ENCODE assay signal across 8 cellular contexts in the genomic region with DNA sequence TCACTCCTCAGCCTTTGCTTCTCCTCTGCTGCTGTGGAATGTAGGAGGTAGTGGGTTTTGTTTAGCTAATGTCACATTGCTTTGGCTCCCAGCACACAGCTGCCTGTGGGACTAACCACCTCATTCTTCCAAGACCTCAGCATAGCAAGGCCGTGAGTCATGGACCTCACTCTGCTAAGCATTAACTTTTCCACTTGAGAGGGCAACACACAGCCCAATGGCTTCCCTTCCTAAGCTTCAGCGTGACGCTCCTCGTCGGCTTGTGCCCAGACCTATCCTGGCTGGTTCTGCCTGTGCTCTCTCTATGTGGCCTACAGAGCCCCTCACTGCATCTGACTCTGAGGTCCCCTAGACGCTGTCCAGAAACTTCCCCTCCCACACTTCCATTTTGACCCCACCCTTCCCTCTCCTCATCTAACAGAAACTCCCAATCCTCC. TPM values are rescaled to one million over a fixed set of nuclear protein-coding genes. Genes with fewer than 3 reads are reported as not detected.
DNase-seq lines count a peak whose midpoint lies in the region; ATAC-seq, FAIRE-seq and TF ChIP-seq lines count a peak whose summit lies in the region.

No MANE protein-coding gene starts in this region.

- H3K4me3 Mint-ChIP-seq in activated T-helper 17 cell treated with anti-CD3 and anti-CD28 coated beads, Interleukin-2, amount 50 U/mL, for 72 hours: no peak overlapping the region

- 44% methylated on average over 6 of the region's 6 CpGs for WGBS in right cardiac atrium
- WGBS in small intestine, 3 donors: 26 to 55% (median 29%) methylated on average over 6 of the region's 6 CpGs

- intact Hi-C loops in right cardiac atrium (cut with DNase I): no loop called here
- intact Hi-C loops in head of caudate nucleus (cut with DNase I): no loop called here

- H3K9me3 ChIP-seq in HEK293 (ENCODE audit: control insufficient read depth, insufficient read depth, low read depth, low read length) (no peaks in the 10 kb centered on the region), right cardiac atrium (ENCODE audit: control insufficient read depth, low read length) (no peaks in the 10 kb centered on the region), small intestine (ENCODE audit: control insufficient read depth, low read depth) (no peaks in the 10 kb centered on the region)

- H3K27me3 ChIP-seq in right cardiac atrium (ENCODE audit: control insufficient read depth, insufficient read depth): no peaks in the 10 kb centered on the region
- no peaks in the 10 kb centered on the region for H3K27me3 ChIP-seq in small intestine (ENCODE audit: control insufficient read depth in 2 of 2, insufficient read depth in 2 of 2, low read length in 2 of 2)

- H3K27me3 Mint-ChIP-seq in activated T-helper 17 cell treated with anti-CD3 and anti-CD28 coated beads, Interleukin-2, amount 50 U/mL, for 72 hours: no peaks in the 10 kb centered on the region

- no peak for FAIRE-seq in small intestine (lab: Jason Lieb, UNC)

- CTCF ChIA-PET in HEK293 (lab: Yijun Ruan, JAX): interaction anchor here (0.6 to 5.1 kb wide), 5 partner anchors 11 to 102 kb away, joined by 3 to 33 read pairs (median 4); a partner anchor contains a TSS

- H3K27ac ChIP-seq in HEK293 (ENCODE audit: extremely low read depth, low read depth, low read length) (peak overlapping the region; percentile 2; the same call in 1 of the 2 replicates), right cardiac atrium (ENCODE audit: low read length) (peak overlapping the region; percentile 79), small intestine (ENCODE audit: low read depth in 1 of 2, low read length in 1 of 2) (peak overlapping the region in 1 of 2 donors; percentile 77)

- DNase-seq in right cardiac atrium (peak; percentile 65 to 83 (median 79)), small intestine (peak; percentile 84), head of caudate nucleus (no peak), GM20000 (ENCODE audit: low spot score) (no peak)
- no peak for DNase-seq in activated effector memory CD4-positive, alpha-beta T cell treated with Interleukin-2 at 50 U/mL for 16 hours
- no peak for DNase-seq in activated CD4-positive, CD25-positive, alpha-beta regulatory T cell (lab: John Stamatoyannopoulos, UW)

- H3K4me3 ChIP-seq in HEK293 (ENCODE audit: low read depth, low read length) (no peak overlapping the region), right cardiac atrium (ENCODE audit: low read length) (no peak overlapping the region), small intestine (ENCODE audit: low read depth in 1 of 2, low read length in 2 of 2) (no peak overlapping the region)

- peak overlapping the region; percentile 76 for H3K27ac Mint-ChIP-seq in activated T-helper 17 cell treated with anti-CD3 and anti-CD28 coated beads, Interleukin-2, amount 50 U/mL, for 72 hours

- peak; percentile 68 for ATAC-seq in activated T-helper 17 cell treated with anti-CD3 and anti-CD28 coated beads, Interleukin-2, amount 50 U/mL, for 72 hours (replicated peaks)
- ATAC-seq in right cardiac atrium: peak; percentile 93 to 94

- H3K36me3 Mint-ChIP-seq in activated T-helper 17 cell treated with anti-CD3 and anti-CD28 coated beads, Interleukin-2, amount 50 U/mL, for 72 hours (ENCODE audit: low read depth): peaks cover 42% of the 10 kb centered on the region

- POLR2A ChIA-PET in HEK293 (lab: Yijun Ruan, JAX): interaction anchor here (0.6 to 2.2 kb wide), 12 partner anchors 9 to 78 kb away, joined by 3 to 14 read pairs (median 4); a partner anchor contains a TSS

- H3K4me1 ChIP-seq in HEK293 (ENCODE audit: control insufficient read depth, insufficient read depth, low read length) (no peaks in the 10 kb centered on the region), right cardiac atrium (ENCODE audit: control insufficient read depth, insufficient read depth, low read length) (no peaks in the 10 kb centered on the region), small intestine (ENCODE audit: control insufficient read depth in 2 of 2, insufficient read depth in 1 of 2, low read depth in 1 of 2, low read length in 1 of 2) (peaks cover 0 to 7% of the 10 kb centered on the region in 2 donors)

- TF ChIP-seq CTCF in HEK293 (tag by site-specific recombination; IDR thresholded peaks at IDR 0.05) (no peak), GM20000 (IDR thresholded peaks at IDR 0.05; ENCODE audit: extremely low read depth, missing control alignments) (no peak)

- H3K9me3 Mint-ChIP-seq in activated T-helper 17 cell treated with anti-CD3 and anti-CD28 coated beads, Interleukin-2, amount 50 U/mL, for 72 hours: no peaks in the 10 kb centered on the region

- H3K4me1 Mint-ChIP-seq in activated T-helper 17 cell treated with anti-CD3 and anti-CD28 coated beads, Interleukin-2, amount 50 U/mL, for 72 hours: peaks cover 22% of the 10 kb centered on the region

- H3K36me3 ChIP-seq in HEK293 (ENCODE audit: control insufficient read depth in 2 of 2, insufficient read depth in 1 of 2, low read length in 2 of 2) (no peaks in the 10 kb centered on the region), small intestine (ENCODE audit: control insufficient read depth in 2 of 2, insufficient read depth in 2 of 2, low read length in 2 of 2) (no peaks in the 10 kb centered on the region)

TF ChIP-seq in HEK293, 187 proteins besides CTCF, POLR2A, EP300 and RAD21 (continues in another document):
- TF ChIP-seq ZNF600 (tag by site-specific recombination; IDR thresholded peaks at IDR 0.05) (peak; percentile 93), ZNF843 (tag by site-specific recombination; IDR thresholded peaks at IDR 0.05) (no peak), KLF1 (tag by site-specific recombination; IDR thresholded peaks at IDR 0.05) (peak; percentile 42; the same call in 1 of the 2 replicates), ZNF114 (tag by site-specific recombination; IDR thresholded peaks at IDR 0.05) (no peak), ZNF426 (tag by site-specific recombination; IDR thresholded peaks at IDR 0.05) (no peak), ZFP37 (tag by site-specific recombination; IDR thresholded peaks at IDR 0.05) (peak; percentile 52; the same call in 1 of the 2 replicates), WT1 (tag by site-specific recombination; IDR thresholded peaks at IDR 0.05) (0 out of 2 replicates have a peak, but pooled peaks have one; percentile 9), ZFHX2 (tag by site-specific recombination; conservative IDR thresholded peaks at IDR 0.05) (peak; percentile 59), ZNF660 (tag by site-specific recombination; IDR thresholded peaks at IDR 0.05) (peak; percentile 90), PRDM1 (tag by site-specific recombination; IDR thresholded peaks at IDR 0.05) (peak; percentile 49; the same call in 1 of the 2 replicates), ZNF791 (tag by site-specific recombination; IDR thresholded peaks at IDR 0.05) (no peak), GLIS1 (tag by site-specific recombination; IDR thresholded peaks at IDR 0.05) (peak; percentile 67)
- TF ChIP-seq, protein P1, sequence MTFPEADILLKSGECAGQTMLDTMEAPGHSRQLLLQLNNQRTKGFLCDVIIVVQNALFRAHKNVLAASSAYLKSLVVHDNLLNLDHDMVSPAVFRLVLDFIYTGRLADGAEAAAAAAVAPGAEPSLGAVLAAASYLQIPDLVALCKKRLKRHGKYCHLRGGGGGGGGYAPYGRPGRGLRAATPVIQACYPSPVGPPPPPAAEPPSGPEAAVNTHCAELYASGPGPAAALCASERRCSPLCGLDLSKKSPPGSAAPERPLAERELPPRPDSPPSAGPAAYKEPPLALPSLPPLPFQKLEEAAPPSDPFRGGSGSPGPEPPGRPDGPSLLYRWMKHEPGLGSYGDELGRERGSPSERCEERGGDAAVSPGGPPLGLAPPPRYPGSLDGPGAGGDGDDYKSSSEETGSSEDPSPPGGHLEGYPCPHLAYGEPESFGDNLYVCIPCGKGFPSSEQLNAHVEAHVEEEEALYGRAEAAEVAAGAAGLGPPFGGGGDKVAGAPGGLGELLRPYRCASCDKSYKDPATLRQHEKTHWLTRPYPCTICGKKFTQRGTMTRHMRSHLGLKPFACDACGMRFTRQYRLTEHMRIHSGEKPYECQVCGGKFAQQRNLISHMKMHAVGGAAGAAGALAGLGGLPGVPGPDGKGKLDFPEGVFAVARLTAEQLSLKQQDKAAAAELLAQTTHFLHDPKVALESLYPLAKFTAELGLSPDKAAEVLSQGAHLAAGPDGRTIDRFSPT (tag by site-specific recombination; IDR thresholded peaks at IDR 0.05): peak; percentile 87
- TF ChIP-seq, protein P2, sequence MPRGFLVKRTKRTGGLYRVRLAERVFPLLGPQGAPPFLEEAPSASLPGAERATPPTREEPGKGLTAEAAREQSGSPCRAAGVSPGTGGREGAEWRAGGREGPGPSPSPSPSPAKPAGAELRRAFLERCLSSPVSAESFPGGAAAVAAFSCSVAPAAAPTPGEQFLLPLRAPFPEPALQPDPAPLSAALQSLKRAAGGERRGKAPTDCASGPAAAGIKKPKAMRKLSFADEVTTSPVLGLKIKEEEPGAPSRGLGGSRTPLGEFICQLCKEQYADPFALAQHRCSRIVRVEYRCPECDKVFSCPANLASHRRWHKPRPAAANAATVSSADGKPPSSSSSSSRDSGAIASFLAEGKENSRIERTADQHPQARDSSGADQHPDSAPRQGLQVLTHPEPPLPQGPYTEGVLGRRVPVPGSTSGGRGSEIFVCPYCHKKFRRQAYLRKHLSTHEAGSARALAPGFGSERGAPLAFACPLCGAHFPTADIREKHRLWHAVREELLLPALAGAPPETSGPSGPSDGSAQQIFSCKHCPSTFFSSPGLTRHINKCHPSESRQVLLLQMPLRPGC (tag by site-specific recombination; IDR thresholded peaks at IDR 0.05): peak; percentile 75

RNA-seq across cellular contexts. Expression of a gene that starts 23.3 kb away (rescaled TPM):
- total RNA-seq in activated T-helper 17 cell treated with anti-CD3 and anti-CD28 coated beads, Interleukin-2, amount 50 U/mL, for 72 hours: 10 to 100 TPM; 30.6 to 50.2 TPM
- total RNA-seq in right cardiac atrium: 10 to 100 TPM; 13.6 to 25.0 (median 16.2) TPM
- 5.5 TPM for polyA plus RNA-seq in right cardiac atrium
- polyA plus RNA-seq in small intestine: 10 to 100 TPM in 1 of 3 donors, 1 to 10 TPM in 2; 1.6 to 20.6 (median 2.0) TPM

RNA-seq across cellular contexts. Expression of a gene that starts 37.6 kb away (rescaled TPM):
- 10 to 100 TPM; 47.8 to 73.8 TPM for total RNA-seq in activated T-helper 17 cell treated with anti-CD3 and anti-CD28 coated beads, Interleukin-2, amount 50 U/mL, for 72 hours
- total RNA-seq in right cardiac atrium: 1 to 10 TPM in 2 of 4 donors, under 1 TPM in 2; 0.19 to 1.6 (median 0.76) TPM
- polyA plus RNA-seq in right cardiac atrium: 0.11 TPM
- 10 to 100 TPM in 1 of 3 donors, 1 to 10 TPM in 1, under 1 TPM in 1; 0.27 to 21.7 (median 1.1) TPM for polyA plus RNA-seq in small intestine

Comparison
In these comparisons a context has a peak if more than half of its experiments do, and no peak if none do; other contexts are left out.
1. DNase-seq: peak in right cardiac atrium (3 of 3) and small intestine (single experiment); none in head of caudate nucleus (0 of 42), GM20000 (single experiment), activated effector memory CD4-positive, alpha-beta T cell treated with Interleukin-2 at 50 U/mL for 16 hours (single experiment) and activated CD4-positive, CD25-positive, alpha-beta regulatory T cell (0 of 4).
2. RNA of a gene that starts 37.6 kb away (total RNA-seq): 47.8 to 73.8 TPM in activated T-helper 17 cell treated with anti-CD3 and anti-CD28 coated beads, Interleukin-2, amount 50 U/mL, for 72 hours; 0.19 to 1.6 TPM in right cardiac atrium; every median in the first group is over 10 times any median in the second.